Comparison of ENCODE assay signal across 8 cellular contexts in the genomic region with DNA sequence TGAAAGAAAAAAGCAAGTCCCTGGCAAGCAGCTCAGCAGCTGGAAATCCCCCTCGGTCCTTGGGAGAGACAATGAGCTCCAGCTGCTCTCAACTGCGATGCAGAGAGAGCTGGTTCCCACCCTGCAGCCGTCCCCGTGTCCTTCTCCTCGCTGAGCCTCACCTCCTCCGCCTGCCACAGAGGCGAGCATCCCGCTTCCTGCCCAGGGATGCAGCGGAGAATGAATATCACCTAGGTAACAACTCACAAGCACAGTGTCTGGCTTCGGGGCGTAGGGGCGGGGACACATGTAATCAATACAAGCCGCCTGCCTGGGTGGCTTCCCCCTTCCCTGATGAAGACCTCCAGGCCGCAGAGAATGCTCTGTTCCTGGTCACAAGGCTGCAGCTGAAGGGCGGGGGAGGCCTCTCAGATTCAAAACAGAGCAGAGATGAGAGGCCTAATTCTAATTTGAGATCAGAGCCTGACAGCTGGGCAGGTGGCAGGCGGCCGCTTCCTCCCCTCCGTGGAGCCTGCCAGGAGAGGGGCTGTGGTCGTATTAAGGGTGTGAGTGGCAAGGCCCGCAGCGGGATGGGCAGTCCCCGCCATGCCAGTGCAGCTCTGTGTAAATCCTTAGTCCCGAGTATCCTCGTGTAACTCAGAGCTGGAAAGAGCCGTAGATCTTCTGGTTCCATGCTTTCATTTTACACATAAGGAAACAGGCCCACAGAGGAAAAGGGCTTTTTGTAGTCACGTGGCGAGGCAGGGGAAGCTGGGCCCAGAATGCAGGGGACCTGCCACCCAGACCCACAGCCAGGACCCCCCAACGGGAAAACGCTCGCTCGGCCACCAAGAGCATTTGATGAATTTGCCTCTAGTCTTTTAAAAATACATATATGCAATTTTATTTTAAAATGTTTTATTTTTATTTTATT. TPM values are rescaled to one million over a fixed set of nuclear protein-coding genes. Genes with fewer than 3 reads are reported as not detected.
DNase-seq lines count a peak whose midpoint lies in the region; ATAC-seq lines count a peak whose summit lies in the region.

No MANE protein-coding gene starts in this region.

- no peaks in the 10 kb centered on the region for H3K27me3 Mint-ChIP-seq in activated T-helper 2 cell treated with anti-CD3 and anti-CD28 coated beads, Interferon-gamma antibody, Interleukin-2, Interleukin-4, amounts not matched to agents 10 μg/mL and 5 μg/mL and 100 μg/mL, durations not matched to agents 14 hours and 24 hours and 36 hours (ENCODE audit: low read depth)

- intact Hi-C loops in activated T-helper 2 cell treated with anti-CD3 and anti-CD28 coated beads, Interferon-gamma antibody, Interleukin-2, Interleukin-4, amounts not matched to agents 10 μg/mL and 5 μg/mL and 100 μg/mL, durations not matched to agents 14 hours and 24 hours and 36 hours (cut with micrococcal nuclease), result loop anchor here (10.0 kb wide), 1 partner anchor 492 kb away; no protein-coding TSS in a partner anchor

- H3K27ac Mint-ChIP-seq in activated T-helper 2 cell treated with anti-CD3 and anti-CD28 coated beads, Interferon-gamma antibody, Interleukin-2, Interleukin-4, amounts not matched to agents 10 μg/mL and 5 μg/mL and 100 μg/mL, durations not matched to agents 14 hours and 24 hours and 36 hours, result peak overlapping the region; percentile 33
- peak overlapping the region in 1 of 2 donors; percentile 22 for H3K27ac Mint-ChIP-seq in activated naive CD4-positive, alpha-beta T cell treated with anti-CD3 and anti-CD28 coated beads, Interleukin-2, amount 50 U/mL, for 72 hours

- peak; percentile 55 for ATAC-seq in GM21390 (IDR thresholded peaks at IDR 0.05; ENCODE audit: unreplicated experiment)
- ATAC-seq in activated naive CD4-positive, alpha-beta T cell treated with anti-CD3 and anti-CD28 coated beads, Interleukin-2, amount 50 U/mL, for 72 hours, result no peak

- DNase-seq in ELF-1 (ENCODE audit: low read depth, low spot score) (peak; percentile 89), NCI-H1105 (lab: John Stamatoyannopoulos, UW) (peak; percentile 88), midbrain (lab: John Stamatoyannopoulos, UW) (peak; percentile 12), pons (ENCODE audit: low spot score) (no peak), GM19240 (ENCODE audit: insufficient read length, low spot score) (no peak)
- no peak for DNase-seq in activated T-helper 2 cell treated with anti-CD3 and anti-CD28 coated beads, Interferon-gamma antibody, Interleukin-2, Interleukin-4, amounts not matched to agents 10 μg/mL and 5 μg/mL and 100 μg/mL, durations not matched to agents 14 hours and 24 hours and 36 hours (ENCODE audit: low spot score)
- DNase-seq in activated naive CD4-positive, alpha-beta T cell treated with anti-CD3 and anti-CD28 coated beads, Interleukin-2, amount 50 U/mL, for 72 hours (ENCODE audit: low spot score in 2 of 2), result no peak

- H3K9me3 Mint-ChIP-seq in activated T-helper 2 cell treated with anti-CD3 and anti-CD28 coated beads, Interferon-gamma antibody, Interleukin-2, Interleukin-4, amounts not matched to agents 10 μg/mL and 5 μg/mL and 100 μg/mL, durations not matched to agents 14 hours and 24 hours and 36 hours, result no peaks in the 10 kb centered on the region
- no peaks in the 10 kb centered on the region for H3K9me3 Mint-ChIP-seq in activated naive CD4-positive, alpha-beta T cell treated with anti-CD3 and anti-CD28 coated beads, Interleukin-2, amount 50 U/mL, for 72 hours

- H3K4me1 Mint-ChIP-seq in activated T-helper 2 cell treated with anti-CD3 and anti-CD28 coated beads, Interferon-gamma antibody, Interleukin-2, Interleukin-4, amounts not matched to agents 10 μg/mL and 5 μg/mL and 100 μg/mL, durations not matched to agents 14 hours and 24 hours and 36 hours (ENCODE audit: low read depth), result peaks cover 36% of the 10 kb centered on the region

- H3K4me3 Mint-ChIP-seq in activated T-helper 2 cell treated with anti-CD3 and anti-CD28 coated beads, Interferon-gamma antibody, Interleukin-2, Interleukin-4, amounts not matched to agents 10 μg/mL and 5 μg/mL and 100 μg/mL, durations not matched to agents 14 hours and 24 hours and 36 hours (ENCODE audit: low read depth), result no peak overlapping the region

- H3K36me3 Mint-ChIP-seq in activated T-helper 2 cell treated with anti-CD3 and anti-CD28 coated beads, Interferon-gamma antibody, Interleukin-2, Interleukin-4, amounts not matched to agents 10 μg/mL and 5 μg/mL and 100 μg/mL, durations not matched to agents 14 hours and 24 hours and 36 hours (ENCODE audit: low read depth), result no peaks in the 10 kb centered on the region
- H3K36me3 Mint-ChIP-seq in activated naive CD4-positive, alpha-beta T cell treated with anti-CD3 and anti-CD28 coated beads, Interleukin-2, amount 50 U/mL, for 72 hours, result no peaks in the 10 kb centered on the region

RNA-seq across cellular contexts. Expression of gene ZDHHC19, which starts 24.3 kb away (rescaled TPM):
- not detected in 2 replicates for total RNA-seq in activated T-helper 2 cell treated with anti-CD3 and anti-CD28 coated beads, Interferon-gamma antibody, Interleukin-2, Interleukin-4, amounts not matched to agents 10 μg/mL and 5 μg/mL and 100 μg/mL, durations not matched to agents 14 hours and 24 hours and 36 hours
- not detected for total RNA-seq in activated naive CD4-positive, alpha-beta T cell treated with anti-CD3 and anti-CD28 coated beads, Interleukin-2, amount 50 U/mL, for 72 hours

RNA-seq across cellular contexts. Expression of gene SLC51A, which starts 29.4 kb away (rescaled TPM):
- not detected in 2 replicates for total RNA-seq in activated T-helper 2 cell treated with anti-CD3 and anti-CD28 coated beads, Interferon-gamma antibody, Interleukin-2, Interleukin-4, amounts not matched to agents 10 μg/mL and 5 μg/mL and 100 μg/mL, durations not matched to agents 14 hours and 24 hours and 36 hours
- not detected for total RNA-seq in activated naive CD4-positive, alpha-beta T cell treated with anti-CD3 and anti-CD28 coated beads, Interleukin-2, amount 50 U/mL, for 72 hours

Comparison
In these comparisons a context has a peak if more than half of its experiments do, and no peak if none do; other contexts are left out.
1. DNase-seq: peak in ELF-1 (single experiment), NCI-H1105 (single experiment) and midbrain (single experiment); none in activated T-helper 2 cell treated with anti-CD3 and anti-CD28 coated beads, Interferon-gamma antibody, Interleukin-2, Interleukin-4, amounts not matched to agents 10 μg/mL and 5 μg/mL and 100 μg/mL, durations not matched to agents 14 hours and 24 hours and 36 hours (single experiment), pons (single experiment), GM19240 (single experiment) and activated naive CD4-positive, alpha-beta T cell treated with anti-CD3 and anti-CD28 coated beads, Interleukin-2, amount 50 U/mL, for 72 hours (0 of 2).